Comparison of ENCODE assay signal across 21 cellular contexts in the genomic region with DNA sequence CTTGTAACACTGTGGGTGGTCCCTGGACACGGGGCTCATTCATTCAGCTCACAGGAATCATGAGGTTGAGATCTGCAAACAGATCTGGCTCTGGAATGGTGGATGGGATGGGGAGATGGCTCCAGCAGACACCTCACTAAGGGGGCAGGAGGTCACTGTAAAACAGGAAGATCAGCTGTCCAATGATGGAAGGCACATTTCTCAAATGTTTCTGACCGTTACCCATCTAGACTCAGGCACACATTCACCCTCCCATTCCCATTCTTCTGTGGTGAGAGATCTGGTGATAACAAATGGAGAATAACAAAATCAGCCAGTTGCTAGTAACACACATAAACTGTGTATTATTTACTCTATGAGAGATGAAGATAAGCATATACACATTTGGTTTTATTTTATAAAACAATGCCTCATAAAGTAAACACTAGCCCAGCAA.
A peak's percentile ranks its signal among the peaks of the same experiment; 100 is the strongest.
DNase-seq lines count a peak whose midpoint lies in the region; ATAC-seq and TF ChIP-seq lines count a peak whose summit lies in the region.
"Had no signal": no experiment of that assay in that cellular context is flagged by ENCODE, and none has a peak within 500 bp of the region (broad histone marks: within the 10 kb centered on the region; RNA-seq: fewer than 3 reads in every experiment).

No MANE protein-coding gene starts in this region.

- DNase-seq in GM04503 (ENCODE audit: low read depth): peak; percentile 53
- DNase-seq in SJCRH30: peak; percentile 94 to 96
- peak; percentile 42 for DNase-seq in hepatic stellate cell (ENCODE audit: low spot score)
- no peak for DNase-seq in dermis blood vessel endothelial cell
- DNase-seq: activated naive CD8-positive, alpha-beta T cell treated with anti-CD3 and anti-CD28 coated beads, Interleukin-2, amount 10 ng/mL, durations not matched to agents 7 days and 5 days; C1 segment of cervical spinal cord; DMS153; dorsolateral prefrontal cortex; GOT3; KBM-7; lower lobe of right lung; natural killer cell; NCI-H1092 treated with DMSO at 0.1 percent for 48 hours; NCI-H748 treated with DMSO at 0.1 percent for 48 hours; OCI-M1; stimulated activated CD4-positive, alpha-beta T cell treated with anti-CD3 and anti-CD28 coated beads, Interleukin-2, amount 100 ng/mL, for 48 hours; uterus had no signal

- H3K4me1 ChIP-seq in SJCRH30: peaks cover 67% of the 10 kb centered on the region
- no peaks in the 10 kb centered on the region for H3K4me1 ChIP-seq in gastroesophageal sphincter
- H3K4me1 ChIP-seq: lower lobe of right lung, uterus had no signal

- H3K27ac ChIP-seq in SJCRH30: peak overlapping the region; percentile 80
- H3K27ac ChIP-seq in gastroesophageal sphincter: no peak overlapping the region
- H3K27ac ChIP-seq: dorsolateral prefrontal cortex, lower lobe of right lung, SK-N-MC, uterus had no signal

- TF ChIP-seq POLR2A in gastroesophageal sphincter (IDR thresholded peaks at IDR 0.05): no peak

- WGBS in gastroesophageal sphincter (ENCODE audit: low coverage in 1 of 2), 2 donors: 61% methylated on average over 2 of the region's 2 CpGs; no CpG with 5 or more reads in 1 of the 2 donors

- no peak for TF ChIP-seq EP300 in gastroesophageal sphincter (IDR thresholded peaks at IDR 0.05)

- H3K9me3 ChIP-seq in SJCRH30 (replicated peaks): no peaks in the 10 kb centered on the region
- no peaks in the 10 kb centered on the region for H3K9me3 ChIP-seq in gastroesophageal sphincter
- H3K9me3 ChIP-seq: lower lobe of right lung, uterus had no signal

- no peak for ATAC-seq in esophagus mucosa
- no peak for ATAC-seq in HG02610 (IDR thresholded peaks at IDR 0.05; ENCODE audit: unreplicated experiment)
- ATAC-seq in gastroesophageal sphincter: no peak
- ATAC-seq: lower lobe of right lung, natural killer cell had no signal

- H3K36me3 ChIP-seq in SJCRH30 (no peaks in the 10 kb centered on the region), gastroesophageal sphincter (no peaks in the 10 kb centered on the region)
- H3K36me3 ChIP-seq: lower lobe of right lung, uterus had no signal

- no peaks in the 10 kb centered on the region for H3K27me3 ChIP-seq in SJCRH30
- H3K27me3 ChIP-seq in gastroesophageal sphincter: peaks cover 26% of the 10 kb centered on the region
- H3K27me3 ChIP-seq: uterus had no signal

- TF ChIP-seq CTCF in gastroesophageal sphincter (IDR thresholded peaks at IDR 0.05): no peak

- H3K4me3 ChIP-seq in SJCRH30 (no peak overlapping the region), gastroesophageal sphincter (no peak overlapping the region)
- H3K4me3 ChIP-seq: dorsolateral prefrontal cortex, lower lobe of right lung, SK-N-MC, uterus had no signal
